Comparison of ENCODE assay signal across 21 cellular contexts in the genomic region with DNA sequence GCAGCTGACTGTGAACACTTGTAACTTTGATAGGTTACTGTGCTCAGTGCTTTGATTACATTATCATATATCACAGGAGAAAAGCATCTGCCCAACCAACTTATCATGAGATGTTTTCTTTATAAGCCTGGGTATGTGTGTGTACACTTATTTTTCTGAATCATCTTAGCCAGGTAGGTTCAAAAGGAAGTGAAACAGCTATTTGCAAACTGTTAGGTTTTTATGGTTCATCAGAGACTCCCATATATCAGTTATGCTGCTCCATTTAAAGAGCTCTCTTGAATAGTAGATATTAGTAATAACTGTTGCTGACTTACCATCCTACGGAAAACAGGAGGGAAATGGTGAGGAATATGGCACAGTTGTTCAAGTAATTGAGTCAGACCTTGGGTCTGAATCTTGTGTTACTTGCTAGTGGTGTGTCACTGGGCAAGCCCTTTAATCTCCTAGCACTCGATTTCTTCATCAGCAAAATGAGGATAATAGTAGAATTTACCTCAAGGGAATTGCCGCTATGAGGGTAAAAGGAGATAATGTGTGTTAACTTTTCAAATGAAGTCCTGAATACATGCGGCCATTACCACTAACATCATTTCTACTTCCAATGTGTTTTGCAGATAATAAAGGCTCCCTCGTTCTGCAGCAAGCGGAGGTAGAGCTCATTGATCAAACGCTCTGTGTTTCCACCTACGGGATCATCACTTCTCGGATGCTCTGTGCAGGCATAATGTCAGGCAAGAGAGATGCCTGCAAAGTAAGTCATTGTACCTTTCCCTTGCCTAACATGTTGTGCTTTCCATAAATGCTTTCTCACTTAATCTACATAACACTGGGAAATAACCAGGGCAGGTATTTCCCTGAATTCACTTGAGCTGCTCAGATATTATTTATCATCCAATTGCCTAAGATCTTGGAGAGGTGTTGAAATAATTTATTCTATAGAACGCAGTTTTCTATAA. TPM values are rescaled to one million over a fixed set of nuclear protein-coding genes. Genes with fewer than 3 reads are reported as not detected.
DNase-seq lines count a peak whose midpoint lies in the region; ATAC-seq, FAIRE-seq and TF ChIP-seq lines count a peak whose summit lies in the region.
"Had no signal": no experiment of that assay in that cellular context is flagged by ENCODE, and none has a peak within 500 bp of the region (broad histone marks: within the 10 kb centered on the region; RNA-seq: fewer than 3 reads in every experiment).

No MANE protein-coding gene starts in this region.

- H3K4me1 ChIP-seq in OCI-LY7 (ENCODE audit: insufficient read depth, low read length, poor library complexity, severe bottlenecking) = peaks cover 11% of the 10 kb centered on the region
- no peaks in the 10 kb centered on the region for H3K4me1 ChIP-seq in BE2C
- H3K4me1 ChIP-seq: BLaER1 had no signal

- ATAC-seq in GM21723 (IDR thresholded peaks at IDR 0.05; ENCODE audit: unreplicated experiment) (peak; percentile 45), HG02623 (IDR thresholded peaks at IDR 0.05; ENCODE audit: unreplicated experiment) (no peak)

- peak overlapping the region; percentile 51; the same call in 1 of the 2 replicates for H2AFZ ChIP-seq in OCI-LY7 (ENCODE audit: low read length)

- H3K9me3 ChIP-seq in OCI-LY7 (ENCODE audit: low read length) = no peaks in the 10 kb centered on the region
- no peaks in the 10 kb centered on the region for H3K9me3 ChIP-seq in BE2C
- H3K9me3 ChIP-seq: BLaER1, Peyer's patch had no signal

- POLR2A ChIA-PET in OCI-LY7 (lab: Charles Lee) = interaction anchor here (0.6 to 1.7 kb wide), 6 partner anchors 8 to 517 kb away, joined by 3 to 7 read pairs (median 4); partner anchors contain the start of gene C3orf52

- intact Hi-C loops in OCI-LY7 (cut with micrococcal nuclease; ENCODE audit: unreplicated experiment) = no loop called here

- FAIRE-seq in GM12892 (lab: Jason Lieb, UNC) = peak; percentile 44

- CTCF ChIA-PET in OCI-LY7 (lab: Charles Lee; ENCODE audit: unreplicated experiment) = no interaction called here

- no peak for DNase-seq in GM12892 (ENCODE audit: insufficient read length)
- no peak for DNase-seq in OCI-LY7 (ENCODE audit: low spot score)
- DNase-seq in fibroblast of mammary gland (ENCODE audit: low read depth) = peak; percentile 13
- no peak for DNase-seq in BE2C
- DNase-seq in NCI-H2081 (lab: John Stamatoyannopoulos, UW) = no peak
- DNase-seq in NCI-H526 treated with DMSO at 0.1 percent for 48 hours (lab: John Stamatoyannopoulos, UW) = no peak
- DNase-seq: GF-D8, H7, MV-4-11, NCI-H1417 treated with DMSO at 0.1 percent for 48 hours, NCI-H1930, NCI-H2171, NCI-H446 treated with DMSO at 0.1 percent for 48 hours, Peyer's patch, Right ventricle myocardium superior had no signal

- no peaks in the 10 kb centered on the region for H3K27me3 ChIP-seq in BE2C
- H3K27me3 ChIP-seq: BLaER1, Peyer's patch had no signal

- no peak for TF ChIP-seq CTCF in OCI-LY7 (conservative IDR thresholded peaks at IDR 0.05; ENCODE audit: low read length)
- TF ChIP-seq CTCF in fibroblast of mammary gland (conservative IDR thresholded peaks at IDR 0.05; ENCODE audit: control insufficient read depth, insufficient read depth, low read depth, low read length) = no peak
- no peak for TF ChIP-seq CTCF in BE2C (IDR thresholded peaks at IDR 0.05; ENCODE audit: low read depth, low read length)

- H3K27ac ChIP-seq in OCI-LY7 (ENCODE audit: low read depth, low read length, poor library complexity, severe bottlenecking) = no peak overlapping the region
- H3K27ac ChIP-seq: BLaER1, Peyer's patch, SK-N-MC had no signal

- H3K4me3 ChIP-seq in OCI-LY7 (ENCODE audit: low read depth, low read length, poor library complexity, severe bottlenecking) = no peak overlapping the region
- H3K4me3 ChIP-seq in fibroblast of mammary gland (ENCODE audit: control insufficient read depth, low read depth, low read length) = no peak overlapping the region
- no peak overlapping the region for H3K4me3 ChIP-seq in BE2C (ENCODE audit: low read depth, low read length)
- H3K4me3 ChIP-seq: BLaER1, Peyer's patch, SK-N-MC had no signal

- TF ChIP-seq POLR2A in GM12892 (IDR thresholded peaks at IDR 0.05; ENCODE audit: low read depth, low read length) = no peak

- no peaks in the 10 kb centered on the region for H3K9me2 ChIP-seq in OCI-LY7 (ENCODE audit: insufficient read depth, low read length)

- no peaks in the 10 kb centered on the region for H3K36me3 ChIP-seq in OCI-LY7 (ENCODE audit: insufficient read depth, low read length)
- H3K36me3 ChIP-seq in BE2C = no peaks in the 10 kb centered on the region
- H3K36me3 ChIP-seq: BLaER1, Peyer's patch had no signal

- H3K79me2 ChIP-seq in OCI-LY7 (ENCODE audit: insufficient read depth, low read depth, low read length) = no peaks in the 10 kb centered on the region

- peak overlapping the region; percentile 26 for H3K4me2 ChIP-seq in OCI-LY7 (ENCODE audit: low read length)
- H3K4me2 ChIP-seq: BLaER1 had no signal

- BruUV-seq in OCI-LY7 (replicated peaks; lab: Mats Ljungman, UMichigan) = no TSS peak

- H4K20me1 ChIP-seq in OCI-LY7 (ENCODE audit: insufficient read depth, low read length) = no peaks in the 10 kb centered on the region
- H4K20me1 ChIP-seq: BLaER1 had no signal

RNA-seq across cellular contexts. Expression of gene C3orf52, which starts 7.8 kb away (rescaled TPM):
- polyA plus RNA-seq in GM12892 (2012; ENCODE audit: missing spikeins) = 5.0 TPM
- total RNA-seq in OCI-LY7 (2014; rRNA removed; shearing (Covaris generic)) = 19.0 and 20.1 TPM in 2 replicates
- total RNA-seq in OCI-LY7 (2022) = 11.2 and 17.9 TPM in 2 replicates
- polyA plus RNA-seq in BE2C (2012; ENCODE audit: insufficient read depth, insufficient read length, low read depth) = 0.42 TPM

RNA-seq across cellular contexts. Expression of gene TMPRSS7, which starts 43.9 kb away (rescaled TPM):
- polyA plus RNA-seq in GM12892 (2012; ENCODE audit: missing spikeins) = not detected
- total RNA-seq in OCI-LY7 (2014; rRNA removed; shearing (Covaris generic)) = not detected in 2 replicates
- not detected in 2 replicates for total RNA-seq in OCI-LY7 (2022)
- polyA plus RNA-seq in BE2C (2012; ENCODE audit: insufficient read depth, insufficient read length, low read depth) = not detected
- total RNA-seq: Daoy, H7, Peyer's patch, Right ventricle myocardium superior had no signal

RNA-seq across cellular contexts. Expression of gene GCSAM, which starts 54.6 kb away (rescaled TPM):
- 273 TPM for polyA plus RNA-seq in GM12892 (2012; ENCODE audit: missing spikeins)
- total RNA-seq in OCI-LY7 (2014; rRNA removed; shearing (Covaris generic)) = 160 and 193 TPM in 2 replicates
- 195 and 247 TPM in 2 replicates for total RNA-seq in OCI-LY7 (2022)
- polyA plus RNA-seq in BE2C (2012; ENCODE audit: insufficient read depth, insufficient read length, low read depth) = 1.2 TPM
- total RNA-seq: A172, Daoy, H7, Right ventricle myocardium superior had no signal
